Comparison of ENCODE assay signal across 17 cellular contexts in genomic region chr15:40285151-40285898, GRCh38. TPM values are rescaled to one million over a fixed set of nuclear protein-coding genes. Genes with fewer than 3 reads are reported as not detected.
DNase-seq lines count a peak whose midpoint lies in the region; ATAC-seq, FAIRE-seq and TF ChIP-seq lines count a peak whose summit lies in the region.
"Had no signal": no experiment of that assay in that cellular context is flagged by ENCODE, and none has a peak within 500 bp of the region (broad histone marks: within the 10 kb centered on the region; RNA-seq: fewer than 3 reads in every experiment).

No MANE protein-coding gene starts in this region.

- H3K4me3 ChIP-seq in A673 (ENCODE audit: low read depth, low read length, poor library complexity, severe bottlenecking), result no peak overlapping the region
- no peak overlapping the region for H3K4me3 ChIP-seq in HEK293 (ENCODE audit: low read depth, low read length)
- H3K4me3 ChIP-seq in K562, result no peak overlapping the region

- peak overlapping the region in 4 of 6 donors; percentile 26 to 61 (median 32) for H3K27ac Mint-ChIP-seq in immature natural killer cell
- H3K27ac Mint-ChIP-seq: activated naive CD8-positive, alpha-beta T cell treated with anti-CD3 and anti-CD28 coated beads, Interleukin-2, amount 50 U/mL, for 24 hours; WTC11 had no signal

- H3K36me3 Mint-ChIP-seq in immature natural killer cell, result peaks cover 0 to 6% (median 0%) of the 10 kb centered on the region in 3 donors
- H3K36me3 Mint-ChIP-seq: WTC11 had no signal

- CTCF ChIA-PET in A673 (lab: Charles Lee) (interaction anchor here (0.8 kb wide), 1 partner anchor 16 kb away, joined by 3 read pairs; no protein-coding TSS in a partner anchor), HEK293 (lab: Yijun Ruan, JAX) (interaction anchor here (0.6 to 3.2 kb wide), 7 partner anchors 11 to 239 kb away, joined by 3 to 22 read pairs (median 4); no protein-coding TSS in a partner anchor), K562 (lab: Yijun Ruan, JAX; ENCODE audit: low intra/inter-chr PET ratio) (interaction anchor here (1.4 kb wide), 1 partner anchor 11 kb away, joined by 3 read pairs; no protein-coding TSS in a partner anchor)

- no peak for TF ChIP-seq POLR2A in K562 (conservative IDR thresholded peaks at IDR 0.05)

- peaks cover 0 to 4% of the 10 kb centered on the region in 2 donors for H3K4me1 Mint-ChIP-seq in immature natural killer cell

- H3K9me3 ChIP-seq in A673 (ENCODE audit: low read depth, low read length, poor library complexity, severe bottlenecking) (no peaks in the 10 kb centered on the region), HEK293 (ENCODE audit: control insufficient read depth, insufficient read depth, low read depth, low read length) (no peaks in the 10 kb centered on the region), K562 (replicated peaks; ENCODE audit: control insufficient read depth, insufficient read depth, low read depth, low read length) (no peaks in the 10 kb centered on the region)

- H3K9me3 Mint-ChIP-seq in immature natural killer cell, result no peaks in the 10 kb centered on the region
- H3K9me3 Mint-ChIP-seq: activated naive CD8-positive, alpha-beta T cell treated with anti-CD3 and anti-CD28 coated beads, Interleukin-2, amount 50 U/mL, for 24 hours; WTC11 had no signal

- no peak for TF ChIP-seq EP300 in K562 (IDR thresholded peaks at IDR 0.05; ENCODE audit: low read length)

- TF ChIP-seq CTCF in A673 (conservative IDR thresholded peaks at IDR 0.05; ENCODE audit: low read depth, low read length) (no peak), HEK293 (tag by site-specific recombination; IDR thresholded peaks at IDR 0.05) (no peak), K562 (IDR thresholded peaks at IDR 0.05 in 2 of 3, conservative IDR thresholded peaks at IDR 0.05 in 1 of 3; ENCODE audit: insufficient read depth in 2 of 3, low read depth in 1 of 3, low read length in 3 of 3) (no peak)

- no peaks in the 10 kb centered on the region for H4K20me1 ChIP-seq in K562 (replicated peaks; ENCODE audit: control insufficient read depth, insufficient read depth, low read length)

- peak overlapping the region in 1 of 2 experiments; percentile 5; a peak in 1 of 4 replicates for H3K9ac ChIP-seq in K562 (ENCODE audit: insufficient read depth in 1 of 2, low read depth in 2 of 2, low read length in 2 of 2)

- peaks cover 34% of the 10 kb centered on the region for H3K4me1 ChIP-seq in A673 (ENCODE audit: insufficient read depth, low read length, poor library complexity, severe bottlenecking)
- peaks cover 6% of the 10 kb centered on the region for H3K4me1 ChIP-seq in HEK293 (ENCODE audit: control insufficient read depth, insufficient read depth, low read length)
- H3K4me1 ChIP-seq in K562 (replicated peaks in 1 of 2; ENCODE audit: control insufficient read depth in 2 of 2, insufficient read depth in 2 of 2, low read length in 2 of 2), result peaks cover 0 to 38% of the 10 kb centered on the region in 2 experiments; a peak in 3 of 5 replicates

- WGBS in K562 (ENCODE audit: insufficient coverage, low coverage, missing lambda C conversion rate), result 20% methylated on average over 5 of the region's 5 CpGs

- H3K79me2 ChIP-seq in K562 (ENCODE audit: control insufficient read depth, insufficient read depth, low read length), result no peaks in the 10 kb centered on the region

- no peaks in the 10 kb centered on the region for H3K9me1 ChIP-seq in K562 (ENCODE audit: control insufficient read depth, insufficient read depth, low read length)

- POLR2A ChIA-PET in A673 (lab: Charles Lee; ENCODE audit: low non-redundant PET) (no interaction called here), HEK293 (lab: Yijun Ruan, JAX) (no interaction called here), K562 (lab: Yijun Ruan, JAX) (interaction anchor here (0.6 to 1.6 kb wide), 5 partner anchors 11 to 359 kb away, joined by 3 to 4 read pairs (median 3); no protein-coding TSS in a partner anchor)

- BruUV-seq in A673 (replicated peaks; lab: Mats Ljungman, UMichigan), result no TSS peak
- no TSS peak for BruUV-seq in K562 (replicated peaks; lab: Mats Ljungman, UMichigan)

- peak overlapping the region in 1 of 5 donors; percentile 41 for H3K4me3 Mint-ChIP-seq in immature natural killer cell
- H3K4me3 Mint-ChIP-seq: activated naive CD8-positive, alpha-beta T cell treated with anti-CD3 and anti-CD28 coated beads, Interleukin-2, amount 50 U/mL, for 24 hours; WTC11 had no signal

- H3K27ac ChIP-seq in A673 (ENCODE audit: low read depth, low read length, poor library complexity, severe bottlenecking) (peak overlapping the region; percentile 46), HEK293 (ENCODE audit: extremely low read depth, low read depth, low read length) (no peak overlapping the region), K562 (ENCODE audit: extremely low read depth, low read depth, low read length) (no peak overlapping the region)

- no peak for TF ChIP-seq RAD21 in K562 (CRISPR knock-in tag; conservative IDR thresholded peaks at IDR 0.05 in 1 of 2, IDR thresholded peaks at IDR 0.05 in 1 of 2)

- DNase-seq in A673 (ENCODE audit: low spot score) (peak; percentile 38), K562 (ENCODE audit: extremely low read depth in 1 of 4, low spot score in 3 of 4) (no peak), immature natural killer cell (no peak), NCI-H1436 (lab: John Stamatoyannopoulos, UW) (no peak)
- DNase-seq in stimulated activated CD4-positive, alpha-beta T cell treated with anti-CD3 and anti-CD28 coated beads, Interleukin-2, amount 100 ng/mL, for 24 hours, result no peak
- DNase-seq: activated naive CD8-positive, alpha-beta T cell treated with anti-CD3 and anti-CD28 coated beads, Interleukin-2, amount 50 U/mL, for 24 hours; effector CD8-positive, alpha-beta T cell; EL; NCI-H1694 treated with DMSO at 0.1 percent for 48 hours; SHP77 had no signal

- FAIRE-seq in K562 (lab: Jason Lieb, UNC), result peak; percentile 81
- FAIRE-seq: GM18507 had no signal

- H3K4me2 ChIP-seq in K562 (ENCODE audit: insufficient read depth, low read length), result no peak overlapping the region

- ATAC-seq in K562, result no peak
- ATAC-seq in HG03280 (IDR thresholded peaks at IDR 0.05; ENCODE audit: unreplicated experiment), result no peak
- ATAC-seq in GM21529 (IDR thresholded peaks at IDR 0.05; ENCODE audit: unreplicated experiment), result no peak
- ATAC-seq: activated naive CD8-positive, alpha-beta T cell treated with anti-CD3 and anti-CD28 coated beads, Interleukin-2, amount 50 U/mL, for 24 hours; WTC11 had no signal

- in situ Hi-C loops in K562 (cut with MboI), result no loop called here

- no peaks in the 10 kb centered on the region for H3K27me3 ChIP-seq in A673 (replicated peaks; ENCODE audit: insufficient read depth, low read depth, low read length, poor library complexity)
- no peaks in the 10 kb centered on the region for H3K27me3 ChIP-seq in K562 (ENCODE audit: control insufficient read depth in 2 of 2, insufficient read depth in 2 of 2, low read length in 2 of 2)

- no peaks in the 10 kb centered on the region for H3K36me3 ChIP-seq in A673 (ENCODE audit: insufficient read depth, low read length, poor library complexity, severe bottlenecking)
- no peaks in the 10 kb centered on the region for H3K36me3 ChIP-seq in HEK293 (ENCODE audit: control insufficient read depth in 2 of 2, insufficient read depth in 1 of 2, low read length in 2 of 2)
- H3K36me3 ChIP-seq in K562 (ENCODE audit: control insufficient read depth, insufficient read depth, low read length), result no peaks in the 10 kb centered on the region

- intact Hi-C loops in A673 (cut with micrococcal nuclease; ENCODE audit: unreplicated experiment), result no loop called here
- intact Hi-C loops in K562 (cut with micrococcal nuclease), result no loop called here

- H2AFZ ChIP-seq in K562 (ENCODE audit: low read depth, low read length), result no peak overlapping the region

- H3K27me3 Mint-ChIP-seq in immature natural killer cell (ENCODE audit: low read depth in 3 of 3), result peaks cover 0 to 4% (median 4%) of the 10 kb centered on the region in 3 donors

RNA-seq across cellular contexts. Expression of gene ANKRD63, which starts 2.5 kb away (rescaled TPM):
- 2.5 TPM in 2 replicates for total RNA-seq in A673 (2021)
- 1.5 TPM in 1 of 2 replicates, not detected in the other for total RNA-seq in K562 (2011; cell fraction: chromatin; rRNA removed; ENCODE audit: low replicate concordance)
- 0.92 and 2.5 TPM in 2 replicates for total RNA-seq in K562 (2011; cell fraction: nucleolus; rRNA removed)
- total RNA-seq in K562 (2011; cell fraction: nucleoplasm; rRNA removed), result not detected in 2 replicates
- 2.0 and 2.5 TPM in 2 replicates for total RNA-seq in K562 (2014; rRNA removed)
- not detected in 2 replicates for total RNA-seq in K562 (2014; rRNA removed; fragmentation: Illumina TruSeq; extraction: Trizol)
- not detected in 2 replicates for total RNA-seq in K562 (2015; rRNA removed; fragmentation: Illumina TruSeq; extraction: Trizol)
- total RNA-seq in K562 (2021), result 1.8 and 2.5 TPM in 2 replicates
- 0.19 TPM in 1 of 2 replicates, not detected in the other for polyA plus RNA-seq in K562 (2011; rRNA removed)
- polyA plus RNA-seq in K562 (2011; cell fraction: cytosol; rRNA removed), result 0.24 and 2.1 TPM in 2 replicates
- polyA plus RNA-seq in K562 (2011; cell fraction: nucleus; rRNA removed), result 2.7 and 5.3 TPM in 2 replicates
- polyA plus RNA-seq in K562 (2012), result 0.60 and 1.1 TPM in 2 replicates
- polyA plus RNA-seq in K562 (2014; fragmentation: Illumina TruSeq; extraction: Trizol), result not detected in 2 replicates
- not detected for polyA plus RNA-seq in K562 (2014; fragmentation: Nextera tagmentation; extraction: Ambion mirVana)
- 0.63 and 1.3 TPM in 2 replicates for polyA plus RNA-seq in K562 (2014; rRNA removed)
- polyA minus RNA-seq in K562 (2011; rRNA and poly(A)+ RNA removed), result not detected in 2 replicates
- polyA minus RNA-seq in K562 (2011; cell fraction: cytosol; rRNA and poly(A)+ RNA removed), result 1.5 and 3.5 TPM in 2 replicates
- 3.4 and 3.7 TPM in 2 replicates for polyA minus RNA-seq in K562 (2011; cell fraction: nucleus; rRNA and poly(A)+ RNA removed)
- polyA plus RNA-seq in immature natural killer cell, result not detected
- total RNA-seq: liver, omental fat pad had no signal
- polyA plus RNA-seq: liver had no signal

RNA-seq across cellular contexts. Expression of gene PLCB2, which starts 22.4 kb away (rescaled TPM):
- total RNA-seq in A673 (2021) (5.6 and 6.6 TPM in 2 replicates), K562 (2014; rRNA removed) (6.9 and 7.1 TPM in 2 replicates), K562 (2014; rRNA removed; fragmentation: Illumina TruSeq; extraction: Trizol) (3.4 and 4.1 TPM in 2 replicates), K562 (2015; rRNA removed; fragmentation: Illumina TruSeq; extraction: Trizol) (10.0 and 10.8 TPM in 2 replicates), K562 (2021) (11.2 and 11.6 TPM in 2 replicates)
- 12.9 and 33.6 TPM in 2 replicates for total RNA-seq in K562 (2011; cell fraction: chromatin; rRNA removed; ENCODE audit: low replicate concordance)
- 15.5 and 22.3 TPM in 2 replicates for total RNA-seq in K562 (2011; cell fraction: nucleolus; rRNA removed)
- 11.8 and 13.5 TPM in 2 replicates for total RNA-seq in K562 (2011; cell fraction: nucleoplasm; rRNA removed)
- polyA plus RNA-seq in K562 (2011; rRNA removed) (8.0 and 25.4 TPM in 2 replicates), K562 (2014; fragmentation: Illumina TruSeq; extraction: Trizol) (9.0 and 9.5 TPM in 2 replicates), K562 (2014; fragmentation: Nextera tagmentation; extraction: Ambion mirVana) (under 1 TPM; 0.37 to 0.59 TPM), K562 (2014; rRNA removed) (12.3 and 13.2 TPM in 2 replicates), immature natural killer cell (10 to 100 TPM; 18.0 to 57.0 (median 24.2) TPM)
- polyA plus RNA-seq in K562 (2011; cell fraction: cytosol; rRNA removed), result 10.9 and 18.6 TPM in 2 replicates
- 111 and 184 TPM in 2 replicates for polyA plus RNA-seq in K562 (2011; cell fraction: nucleus; rRNA removed)
- 14.5 and 45.8 TPM in 2 replicates for polyA plus RNA-seq in K562 (2012)
- polyA minus RNA-seq in K562 (2011; rRNA and poly(A)+ RNA removed), result 6.1 and 8.4 TPM in 2 replicates
- polyA minus RNA-seq in K562 (2011; cell fraction: cytosol; rRNA and poly(A)+ RNA removed), result 5.0 and 9.4 TPM in 2 replicates
- 17.9 and 45.7 TPM in 2 replicates for polyA minus RNA-seq in K562 (2011; cell fraction: nucleus; rRNA and poly(A)+ RNA removed)

RNA-seq across cellular contexts. Expression of gene INAFM2, which starts 38.2 kb away (rescaled TPM):
- total RNA-seq in A673 (2021), result 14.5 and 15.6 TPM in 2 replicates
- 19.1 and 21.1 TPM in 2 replicates for total RNA-seq in K562 (2011; cell fraction: chromatin; rRNA removed; ENCODE audit: low replicate concordance)
- total RNA-seq in K562 (2011; cell fraction: nucleolus; rRNA removed), result 18.6 and 23.8 TPM in 2 replicates
- 30.2 and 44.3 TPM in 2 replicates for total RNA-seq in K562 (2011; cell fraction: nucleoplasm; rRNA removed)
- 27.1 and 27.8 TPM in 2 replicates for total RNA-seq in K562 (2014; rRNA removed)
- 29.1 and 30.4 TPM in 2 replicates for total RNA-seq in K562 (2014; rRNA removed; fragmentation: Illumina TruSeq; extraction: Trizol)
- total RNA-seq in K562 (2015; rRNA removed; fragmentation: Illumina TruSeq; extraction: Trizol), result 29.4 and 32.1 TPM in 2 replicates
- total RNA-seq in K562 (2021), result 37.4 and 43.1 TPM in 2 replicates
- polyA plus RNA-seq in K562 (2011; rRNA removed), result 26.7 and 27.9 TPM in 2 replicates
- 12.9 and 15.5 TPM in 2 replicates for polyA plus RNA-seq in K562 (2011; cell fraction: cytosol; rRNA removed)
- 17.8 and 18.7 TPM in 2 replicates for polyA plus RNA-seq in K562 (2011; cell fraction: nucleus; rRNA removed)
- 20.1 and 23.2 TPM in 2 replicates for polyA plus RNA-seq in K562 (2012)
- polyA plus RNA-seq in K562 (2014; fragmentation: Illumina TruSeq; extraction: Trizol), result 20.3 and 25.5 TPM in 2 replicates
- polyA plus RNA-seq in K562 (2014; fragmentation: Nextera tagmentation; extraction: Ambion mirVana), result 10 to 100 TPM; 11.8 to 12.3 TPM
- 27.2 and 28.2 TPM in 2 replicates for polyA plus RNA-seq in K562 (2014; rRNA removed)
- polyA minus RNA-seq in K562 (2011; rRNA and poly(A)+ RNA removed), result 18.1 and 20.4 TPM in 2 replicates
- polyA minus RNA-seq in K562 (2011; cell fraction: cytosol; rRNA and poly(A)+ RNA removed), result 15.7 TPM in 2 replicates
- 6.6 and 16.3 TPM in 2 replicates for polyA minus RNA-seq in K562 (2011; cell fraction: nucleus; rRNA and poly(A)+ RNA removed)
- 1 to 10 TPM; 3.2 to 3.5 (median 3.2) TPM for polyA plus RNA-seq in immature natural killer cell

RNA-seq across cellular contexts. Expression of gene PAK6, which starts 46.5 kb away (rescaled TPM):
- 0.84 and 1.5 TPM in 2 replicates for total RNA-seq in A673 (2021)
- total RNA-seq in K562 (2011; cell fraction: chromatin; rRNA removed; ENCODE audit: low replicate concordance), result 0.25 and 1.3 TPM in 2 replicates
- 0.66 and 1.8 TPM in 2 replicates for total RNA-seq in K562 (2011; cell fraction: nucleolus; rRNA removed)
- total RNA-seq in K562 (2011; cell fraction: nucleoplasm; rRNA removed), result 0.15 and 1.8 TPM in 2 replicates
- total RNA-seq in K562 (2014; rRNA removed), result 0.08 and 0.09 TPM in 2 replicates
- 0.22 TPM in 1 of 2 replicates, not detected in the other for total RNA-seq in K562 (2014; rRNA removed; fragmentation: Illumina TruSeq; extraction: Trizol)
- 0.08 TPM in 1 of 2 replicates, not detected in the other for total RNA-seq in K562 (2015; rRNA removed; fragmentation: Illumina TruSeq; extraction: Trizol)
- total RNA-seq in K562 (2021), result 0.20 and 0.47 TPM in 2 replicates
- polyA plus RNA-seq in K562 (2011; rRNA removed), result 0.28 and 0.74 TPM in 2 replicates
- 0.25 and 2.2 TPM in 2 replicates for polyA plus RNA-seq in K562 (2011; cell fraction: cytosol; rRNA removed)
- 0.18 and 2.1 TPM in 2 replicates for polyA plus RNA-seq in K562 (2011; cell fraction: nucleus; rRNA removed)
- 0.17 and 0.33 TPM in 2 replicates for polyA plus RNA-seq in K562 (2012)
- polyA plus RNA-seq in K562 (2014; fragmentation: Illumina TruSeq; extraction: Trizol), result 0.16 and 0.33 TPM in 2 replicates
- under 1 TPM in 1 of 2 experiments, not detected in 1; 0.03 TPM for polyA plus RNA-seq in K562 (2014; fragmentation: Nextera tagmentation; extraction: Ambion mirVana)
- 0.04 and 0.07 TPM in 2 replicates for polyA plus RNA-seq in K562 (2014; rRNA removed)
- polyA minus RNA-seq in K562 (2011; rRNA and poly(A)+ RNA removed), result 0.15 and 0.25 TPM in 2 replicates
- 1.1 TPM in 1 of 2 replicates, not detected in the other for polyA minus RNA-seq in K562 (2011; cell fraction: cytosol; rRNA and poly(A)+ RNA removed)
- polyA minus RNA-seq in K562 (2011; cell fraction: nucleus; rRNA and poly(A)+ RNA removed), result 0.33 and 2.3 TPM in 2 replicates
- polyA plus RNA-seq in immature natural killer cell, result 1 to 10 TPM; 2.0 to 8.3 (median 3.6) TPM

RNA-seq across cellular contexts. Expression of gene CCDC9B, which starts 55.4 kb away (rescaled TPM):
- 8.6 and 8.9 TPM in 2 replicates for total RNA-seq in A673 (2021)
- total RNA-seq in K562 (2011; cell fraction: chromatin; rRNA removed; ENCODE audit: low replicate concordance), result 0.76 and 1.0 TPM in 2 replicates
- 0.79 and 0.83 TPM in 2 replicates for total RNA-seq in K562 (2011; cell fraction: nucleolus; rRNA removed)
- total RNA-seq in K562 (2011; cell fraction: nucleoplasm; rRNA removed), result 0.44 and 0.84 TPM in 2 replicates
- 0.08 TPM in 1 of 2 replicates, not detected in the other for total RNA-seq in K562 (2014; rRNA removed)
- 0.36 and 0.38 TPM in 2 replicates for total RNA-seq in K562 (2014; rRNA removed; fragmentation: Illumina TruSeq; extraction: Trizol)
- total RNA-seq in K562 (2015; rRNA removed; fragmentation: Illumina TruSeq; extraction: Trizol), result 0.26 and 0.47 TPM in 2 replicates
- total RNA-seq in K562 (2021), result 0.33 and 0.56 TPM in 2 replicates
- polyA plus RNA-seq in K562 (2011; rRNA removed), result 0.04 TPM in 2 replicates
- 0.03 TPM in 1 of 2 replicates, not detected in the other for polyA plus RNA-seq in K562 (2011; cell fraction: cytosol; rRNA removed)
- polyA plus RNA-seq in K562 (2011; cell fraction: nucleus; rRNA removed), result 0.22 and 0.38 TPM in 2 replicates
- polyA plus RNA-seq in K562 (2012), result 0.35 and 1.3 TPM in 2 replicates
- polyA plus RNA-seq in K562 (2014; fragmentation: Illumina TruSeq; extraction: Trizol), result 0.16 and 0.17 TPM in 2 replicates
- polyA plus RNA-seq in K562 (2014; fragmentation: Nextera tagmentation; extraction: Ambion mirVana), result under 1 TPM; 0.01 to 0.03 TPM
- polyA plus RNA-seq in K562 (2014; rRNA removed), result 0.05 and 0.15 TPM in 2 replicates
- polyA minus RNA-seq in K562 (2011; rRNA and poly(A)+ RNA removed), result 0.06 and 0.07 TPM in 2 replicates
- polyA minus RNA-seq in K562 (2011; cell fraction: cytosol; rRNA and poly(A)+ RNA removed), result not detected in 2 replicates
- polyA minus RNA-seq in K562 (2011; cell fraction: nucleus; rRNA and poly(A)+ RNA removed), result 0.54 and 1.6 TPM in 2 replicates
- under 1 TPM in 2 of 3 donors, not detected in 1; 0.09 to 0.46 TPM for polyA plus RNA-seq in immature natural killer cell
